In genomic region chr13:99688776-99689175, GRCh38 we compare ENCODE assay signal across 31 cellular contexts.
DNase-seq lines count a peak whose midpoint lies in the region; ATAC-seq and TF ChIP-seq lines count a peak whose summit lies in the region.
"Had no signal": no experiment of that assay in that cellular context is flagged by ENCODE, and none has a peak within 500 bp of the region (broad histone marks: within the 10 kb centered on the region; RNA-seq: fewer than 3 reads in every experiment).

No MANE protein-coding gene starts in this region.

- no peak overlapping the region for H3K4me2 ChIP-seq in mesenchymal stem cell (ENCODE audit: low read length, poor library complexity, severe bottlenecking)

- no peaks in the 10 kb centered on the region for H3K36me3 ChIP-seq in ES-I3 (ENCODE audit: insufficient read depth, low read length)
- no peaks in the 10 kb centered on the region for H3K36me3 ChIP-seq in HUES64 (ENCODE audit: insufficient read depth, low read length)
- H3K36me3 ChIP-seq in mesenchymal stem cell (ENCODE audit: control insufficient read depth in 1 of 2, insufficient read depth in 2 of 2, low read depth in 1 of 2, low read length in 2 of 2), result no peaks in the 10 kb centered on the region
- H3K36me3 ChIP-seq: left lung, Peyer's patch, spleen had no signal

- H2BK120ac ChIP-seq in mesenchymal stem cell (ENCODE audit: low read depth, low read length), result no peak overlapping the region

- no peak overlapping the region for H2BK15ac ChIP-seq in mesenchymal stem cell (ENCODE audit: low read depth, poor library complexity, severe bottlenecking)

- H4K91ac ChIP-seq in mesenchymal stem cell (ENCODE audit: low read length), result no peak overlapping the region

- H3K27ac Mint-ChIP-seq in brain, result peak overlapping the region in 2 of 5 experiments; percentile 3 to 92
- H3K27ac Mint-ChIP-seq in stimulated activated effector memory CD8-positive, alpha-beta T cell treated with anti-CD3 and anti-CD28 coated beads, Interleukin-12 subunit alpha, Interleukin-12 subunit beta, amount 100 ng/mL, for 72 hours, result no peak overlapping the region
- H3K27ac Mint-ChIP-seq: activated naive CD4-positive, alpha-beta T cell treated with anti-CD3 and anti-CD28 coated beads, Interleukin-2, amount 50 U/mL, for 24 hours; CD4-positive, alpha-beta T cell; memory B cell; stimulated activated naive CD8-positive, alpha-beta T cell treated with anti-CD3 and anti-CD28 coated beads, Interleukin-15, Interleukin-2, amounts not matched to agents 100 ng/mL and 50 ng/mL, for 24 hours had no signal

- no peak overlapping the region for H3K18ac ChIP-seq in mesenchymal stem cell (ENCODE audit: low read depth in 1 of 2, low read length in 2 of 2)

- H3K4me3 ChIP-seq in HUES64 (ENCODE audit: low read length) (no peak overlapping the region; the same call in 1 of the 2 replicates), mesenchymal stem cell (ENCODE audit: insufficient read depth in 1 of 2, low read depth in 1 of 2, low read length in 2 of 2) (no peak overlapping the region)
- H3K4me3 ChIP-seq: left lung, spleen, testis had no signal

- H3K4me1 ChIP-seq in ES-I3 (ENCODE audit: insufficient read depth, low read length), result peaks cover 67% of the 10 kb centered on the region
- H3K4me1 ChIP-seq in HUES64 (ENCODE audit: insufficient read depth, low read length), result peaks cover 76% of the 10 kb centered on the region
- peaks cover 11% of the 10 kb centered on the region for H3K4me1 ChIP-seq in mesenchymal stem cell (ENCODE audit: control insufficient read depth, insufficient read depth, low read depth, low read length)
- H3K4me1 ChIP-seq: left lung had no signal

- WGBS in HUES64, result 34% methylated on average over 4 of the region's 4 CpGs
- 47% methylated on average over 4 of the region's 4 CpGs for WGBS in mesenchymal stem cell

- no peaks in the 10 kb centered on the region for H3K27me3 ChIP-seq in HUES64 (ENCODE audit: insufficient read depth, low read length)
- peaks cover 0 to 9% of the 10 kb centered on the region in 2 experiments for H3K27me3 ChIP-seq in mesenchymal stem cell (ENCODE audit: control insufficient read depth in 1 of 2, insufficient read depth in 1 of 2, low read length in 2 of 2)
- H3K27me3 ChIP-seq: left lung, Peyer's patch, spleen, testis had no signal

- H3K4me1 Mint-ChIP-seq in brain, result peaks cover 68% of the 10 kb centered on the region
- no peaks in the 10 kb centered on the region for H3K4me1 Mint-ChIP-seq in stimulated activated effector memory CD8-positive, alpha-beta T cell treated with anti-CD3 and anti-CD28 coated beads, Interleukin-12 subunit alpha, Interleukin-12 subunit beta, amount 100 ng/mL, for 72 hours
- H3K4me1 Mint-ChIP-seq: activated naive CD4-positive, alpha-beta T cell treated with anti-CD3 and anti-CD28 coated beads, Interleukin-2, amount 50 U/mL, for 24 hours had no signal

- no peak overlapping the region for H2BK5ac ChIP-seq in mesenchymal stem cell (ENCODE audit: low read depth, low read length, poor library complexity, severe bottlenecking)

- H3K9ac ChIP-seq in ES-I3 (ENCODE audit: low read depth, low read length) (peak overlapping the region; percentile 31), HUES64 (ENCODE audit: low read depth, low read length) (peak overlapping the region; percentile 76; the same call in 1 of the 2 replicates), mesenchymal stem cell (ENCODE audit: low read length) (no peak overlapping the region)

- H3K23ac ChIP-seq in mesenchymal stem cell (ENCODE audit: low read length in 2 of 2), result no peak overlapping the region

- no peaks in the 10 kb centered on the region for H3K79me1 ChIP-seq in mesenchymal stem cell (replicated peaks; ENCODE audit: low read length, poor library complexity, severe bottlenecking)

- H3K36me3 Mint-ChIP-seq in brain, result no peaks in the 10 kb centered on the region
- no peaks in the 10 kb centered on the region for H3K36me3 Mint-ChIP-seq in stimulated activated effector memory CD8-positive, alpha-beta T cell treated with anti-CD3 and anti-CD28 coated beads, Interleukin-12 subunit alpha, Interleukin-12 subunit beta, amount 100 ng/mL, for 72 hours

- peak overlapping the region in 3 of 5 experiments; percentile 27 to 64 (median 33) for H3K4me3 Mint-ChIP-seq in brain
- no peak overlapping the region for H3K4me3 Mint-ChIP-seq in stimulated activated effector memory CD8-positive, alpha-beta T cell treated with anti-CD3 and anti-CD28 coated beads, Interleukin-12 subunit alpha, Interleukin-12 subunit beta, amount 100 ng/mL, for 72 hours
- H3K4me3 Mint-ChIP-seq: activated naive CD4-positive, alpha-beta T cell treated with anti-CD3 and anti-CD28 coated beads, Interleukin-2, amount 50 U/mL, for 24 hours; CD4-positive, alpha-beta T cell; memory B cell; stimulated activated naive CD8-positive, alpha-beta T cell treated with anti-CD3 and anti-CD28 coated beads, Interleukin-15, Interleukin-2, amounts not matched to agents 100 ng/mL and 50 ng/mL, for 24 hours had no signal

- H3K14ac ChIP-seq in mesenchymal stem cell (ENCODE audit: low read length in 2 of 2), result no peak overlapping the region

- no peaks in the 10 kb centered on the region for H3K9me3 Mint-ChIP-seq in brain
- no peaks in the 10 kb centered on the region for H3K9me3 Mint-ChIP-seq in stimulated activated effector memory CD8-positive, alpha-beta T cell treated with anti-CD3 and anti-CD28 coated beads, Interleukin-12 subunit alpha, Interleukin-12 subunit beta, amount 100 ng/mL, for 72 hours
- H3K9me3 Mint-ChIP-seq: activated naive CD4-positive, alpha-beta T cell treated with anti-CD3 and anti-CD28 coated beads, Interleukin-2, amount 50 U/mL, for 24 hours; CD4-positive, alpha-beta T cell; memory B cell; stimulated activated naive CD8-positive, alpha-beta T cell treated with anti-CD3 and anti-CD28 coated beads, Interleukin-15, Interleukin-2, amounts not matched to agents 100 ng/mL and 50 ng/mL, for 24 hours had no signal

- H3K27ac ChIP-seq in HUES64 (ENCODE audit: low read depth, low read length) (peak overlapping the region; percentile 99), mesenchymal stem cell (ENCODE audit: low read length, poor library complexity, severe bottlenecking) (peak overlapping the region; percentile 64)
- H3K27ac ChIP-seq: epithelial cell of prostate, left lung, spleen, testis, VCaP had no signal

- no peak for ATAC-seq in stimulated activated effector memory CD8-positive, alpha-beta T cell treated with anti-CD3 and anti-CD28 coated beads, Interleukin-12 subunit alpha, Interleukin-12 subunit beta, amount 100 ng/mL, for 72 hours
- ATAC-seq: left lung, right cardiac atrium had no signal

- peaks cover 53% of the 10 kb centered on the region for H3K27me3 Mint-ChIP-seq in brain
- H3K27me3 Mint-ChIP-seq: activated naive CD4-positive, alpha-beta T cell treated with anti-CD3 and anti-CD28 coated beads, Interleukin-2, amount 50 U/mL, for 24 hours; CD4-positive, alpha-beta T cell; memory B cell; stimulated activated naive CD8-positive, alpha-beta T cell treated with anti-CD3 and anti-CD28 coated beads, Interleukin-15, Interleukin-2, amounts not matched to agents 100 ng/mL and 50 ng/mL, for 24 hours had no signal

- no peak overlapping the region for H2AFZ ChIP-seq in mesenchymal stem cell (ENCODE audit: low read depth, low read length)

- peak overlapping the region; percentile 99 for H2AK5ac ChIP-seq in mesenchymal stem cell (ENCODE audit: low read length, severe bottlenecking)

- no peak for TF ChIP-seq CTCF in brain (conservative IDR thresholded peaks at IDR 0.05)

- H3K4ac ChIP-seq in mesenchymal stem cell (ENCODE audit: low read depth in 1 of 2, low read length in 2 of 2), result no peak overlapping the region

- H4K8ac ChIP-seq in mesenchymal stem cell (ENCODE audit: low read length), result no peak overlapping the region

- H3K9me3 ChIP-seq in ES-I3 (ENCODE audit: control insufficient read depth, insufficient read depth, low read length) (no peaks in the 10 kb centered on the region), HUES64 (ENCODE audit: insufficient read depth, low read depth, low read length) (no peaks in the 10 kb centered on the region), mesenchymal stem cell (ENCODE audit: control insufficient read depth, low read length) (no peaks in the 10 kb centered on the region)
- H3K9me3 ChIP-seq: left lung, Peyer's patch, spleen, testis had no signal

- DNase-seq in mesenchymal stem cell, result no peak
- DNase-seq in COLO668 (lab: John Stamatoyannopoulos, UW; ENCODE audit: unreplicated experiment), result no peak
- DNase-seq in activated T-cell treated with anti-CD3 and anti-CD28 coated beads for 4 hours, result no peak
- no peak for DNase-seq in activated CD4-positive, CD25-positive, alpha-beta regulatory T cell (lab: John Stamatoyannopoulos, UW)
- DNase-seq in stimulated activated effector memory CD8-positive, alpha-beta T cell treated with anti-CD3 and anti-CD28 coated beads, Interleukin-12 subunit alpha, Interleukin-12 subunit beta, amount 100 ng/mL, for 72 hours (ENCODE audit: low spot score in 2 of 2), result no peak
- DNase-seq: activated CD4-positive, alpha-beta T cell treated with anti-CD3 and anti-CD28 coated beads for 48 hours; activated CD8-positive, alpha-beta memory T cell treated with anti-CD3 and anti-CD28 coated beads for 24 hours; amniotic stem cell; CD4-positive, alpha-beta T cell; DND-41; effector CD8-positive, alpha-beta T cell; hypothalamus; KBM-7; left lung; NCI-H1105 treated with DMSO at 0.1 percent for 48 hours; NCI-H2029; NCI-H526; Peyer's patch; right cardiac atrium; SHP77 treated with DMSO at 0.1 percent for 48 hours; spleen; stimulated activated CD4-positive, alpha-beta T cell treated with anti-CD3 and anti-CD28 coated beads, Interleukin-2, amount 100 ng/mL, for 24 hours; testis had no signal

- H2BK12ac ChIP-seq in mesenchymal stem cell (ENCODE audit: low read length in 2 of 2), result no peak overlapping the region
